In genomic region chr2:24820175-24820513, GRCh38 we compare ENCODE assay signal across 3 cellular contexts.
A peak's percentile ranks its signal among the peaks of the same experiment; 100 is the strongest.
TF ChIP-seq lines count a peak whose summit lies in the region.

No MANE protein-coding gene starts in this region.

TF ChIP-seq in SK-N-SH, 30 proteins besides CTCF, POLR2A, EP300 and RAD21:
- TF ChIP-seq POLR2AphosphoS5 (IDR thresholded peaks at IDR 0.05; ENCODE audit: low read depth, low read length) (no peak), RFX5 (IDR thresholded peaks at IDR 0.05; ENCODE audit: low read length) (no peak), SIN3A (IDR thresholded peaks at IDR 0.05; ENCODE audit: borderline replicate concordance, low read depth, low read length) (no peak), FOXM1 (IDR thresholded peaks at IDR 0.05; ENCODE audit: low read depth) (no peak)
- TF ChIP-seq, protein P1, sequence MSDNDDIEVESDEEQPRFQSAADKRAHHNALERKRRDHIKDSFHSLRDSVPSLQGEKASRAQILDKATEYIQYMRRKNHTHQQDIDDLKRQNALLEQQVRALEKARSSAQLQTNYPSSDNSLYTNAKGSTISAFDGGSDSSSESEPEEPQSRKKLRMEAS (IDR thresholded peaks at IDR 0.05; ENCODE audit: low read depth), result no peak
- TF ChIP-seq, protein P2, sequence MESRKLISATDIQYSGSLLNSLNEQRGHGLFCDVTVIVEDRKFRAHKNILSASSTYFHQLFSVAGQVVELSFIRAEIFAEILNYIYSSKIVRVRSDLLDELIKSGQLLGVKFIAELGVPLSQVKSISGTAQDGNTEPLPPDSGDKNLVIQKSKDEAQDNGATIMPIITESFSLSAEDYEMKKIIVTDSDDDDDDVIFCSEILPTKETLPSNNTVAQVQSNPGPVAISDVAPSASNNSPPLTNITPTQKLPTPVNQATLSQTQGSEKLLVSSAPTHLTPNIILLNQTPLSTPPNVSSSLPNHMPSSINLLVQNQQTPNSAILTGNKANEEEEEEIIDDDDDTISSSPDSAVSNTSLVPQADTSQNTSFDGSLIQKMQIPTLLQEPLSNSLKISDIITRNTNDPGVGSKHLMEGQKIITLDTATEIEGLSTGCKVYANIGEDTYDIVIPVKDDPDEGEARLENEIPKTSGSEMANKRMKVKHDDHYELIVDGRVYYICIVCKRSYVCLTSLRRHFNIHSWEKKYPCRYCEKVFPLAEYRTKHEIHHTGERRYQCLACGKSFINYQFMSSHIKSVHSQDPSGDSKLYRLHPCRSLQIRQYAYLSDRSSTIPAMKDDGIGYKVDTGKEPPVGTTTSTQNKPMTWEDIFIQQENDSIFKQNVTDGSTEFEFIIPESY (IDR thresholded peaks at IDR 0.05; ENCODE audit: borderline replicate concordance, low read depth), result no peak

TF ChIP-seq in SK-N-SH treated with all-trans-retinoic acid at 6 μM for 48 hours, 23 proteins besides CTCF, POLR2A, EP300 and RAD21:
- TF ChIP-seq, protein P3, sequence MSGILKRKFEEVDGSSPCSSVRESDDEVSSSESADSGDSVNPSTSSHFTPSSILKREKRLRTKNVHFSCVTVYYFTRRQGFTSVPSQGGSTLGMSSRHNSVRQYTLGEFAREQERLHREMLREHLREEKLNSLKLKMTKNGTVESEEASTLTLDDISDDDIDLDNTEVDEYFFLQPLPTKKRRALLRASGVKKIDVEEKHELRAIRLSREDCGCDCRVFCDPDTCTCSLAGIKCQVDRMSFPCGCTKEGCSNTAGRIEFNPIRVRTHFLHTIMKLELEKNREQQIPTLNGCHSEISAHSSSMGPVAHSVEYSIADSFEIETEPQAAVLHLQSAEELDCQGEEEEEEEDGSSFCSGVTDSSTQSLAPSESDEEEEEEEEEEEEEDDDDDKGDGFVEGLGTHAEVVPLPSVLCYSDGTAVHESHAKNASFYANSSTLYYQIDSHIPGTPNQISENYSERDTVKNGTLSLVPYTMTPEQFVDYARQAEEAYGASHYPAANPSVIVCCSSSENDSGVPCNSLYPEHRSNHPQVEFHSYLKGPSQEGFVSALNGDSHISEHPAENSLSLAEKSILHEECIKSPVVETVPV (CRISPR knock-in tag; IDR thresholded peaks at IDR 0.05), result no peak
- TF ChIP-seq ZNF70 (CRISPR knock-in tag; IDR thresholded peaks at IDR 0.05) (no peak), TCF4 (CRISPR knock-in tag; IDR thresholded peaks at IDR 0.05; ENCODE audit: borderline replicate concordance) (no peak), BACH2 (CRISPR knock-in tag; IDR thresholded peaks at IDR 0.05; ENCODE audit: borderline replicate concordance) (no peak), ESRRG (CRISPR knock-in tag; IDR thresholded peaks at IDR 0.05) (no peak), TSHZ2 (CRISPR knock-in tag; IDR thresholded peaks at IDR 0.05) (no peak)
- TF ChIP-seq, protein P4, sequence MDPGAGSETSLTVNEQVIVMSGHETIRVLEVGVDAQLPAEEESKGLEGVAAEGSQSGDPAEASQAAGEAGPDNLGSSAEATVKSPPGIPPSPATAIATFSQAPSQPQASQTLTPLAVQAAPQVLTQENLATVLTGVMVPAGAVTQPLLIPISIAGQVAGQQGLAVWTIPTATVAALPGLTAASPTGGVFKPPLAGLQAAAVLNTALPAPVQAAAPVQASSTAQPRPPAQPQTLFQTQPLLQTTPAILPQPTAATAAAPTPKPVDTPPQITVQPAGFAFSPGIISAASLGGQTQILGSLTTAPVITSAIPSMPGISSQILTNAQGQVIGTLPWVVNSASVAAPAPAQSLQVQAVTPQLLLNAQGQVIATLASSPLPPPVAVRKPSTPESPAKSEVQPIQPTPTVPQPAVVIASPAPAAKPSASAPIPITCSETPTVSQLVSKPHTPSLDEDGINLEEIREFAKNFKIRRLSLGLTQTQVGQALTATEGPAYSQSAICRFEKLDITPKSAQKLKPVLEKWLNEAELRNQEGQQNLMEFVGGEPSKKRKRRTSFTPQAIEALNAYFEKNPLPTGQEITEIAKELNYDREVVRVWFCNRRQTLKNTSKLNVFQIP (CRISPR knock-in tag; IDR thresholded peaks at IDR 0.05; ENCODE audit: borderline replicate concordance, low read depth), result no peak
- TF ChIP-seq, protein P5, sequence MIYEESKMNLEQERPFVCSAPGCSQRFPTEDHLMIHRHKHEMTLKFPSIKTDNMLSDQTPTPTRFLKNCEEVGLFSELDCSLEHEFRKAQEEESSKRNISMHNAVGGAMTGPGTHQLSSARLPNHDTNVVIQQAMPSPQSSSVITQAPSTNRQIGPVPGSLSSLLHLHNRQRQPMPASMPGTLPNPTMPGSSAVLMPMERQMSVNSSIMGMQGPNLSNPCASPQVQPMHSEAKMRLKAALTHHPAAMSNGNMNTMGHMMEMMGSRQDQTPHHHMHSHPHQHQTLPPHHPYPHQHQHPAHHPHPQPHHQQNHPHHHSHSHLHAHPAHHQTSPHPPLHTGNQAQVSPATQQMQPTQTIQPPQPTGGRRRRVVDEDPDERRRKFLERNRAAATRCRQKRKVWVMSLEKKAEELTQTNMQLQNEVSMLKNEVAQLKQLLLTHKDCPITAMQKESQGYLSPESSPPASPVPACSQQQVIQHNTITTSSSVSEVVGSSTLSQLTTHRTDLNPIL (CRISPR knock-in tag; IDR thresholded peaks at IDR 0.05; ENCODE audit: low read depth), result no peak

TF ChIP-seq in K562, 482 proteins besides CTCF, POLR2A, EP300 and RAD21:
- TF ChIP-seq RBM22 (IDR thresholded peaks at IDR 0.05; ENCODE audit: low read depth, low read length, poor library complexity, severe bottlenecking) (peak; percentile 19), EGR1 (conservative IDR thresholded peaks at IDR 0.05) (no peak), ZFX (CRISPR knock-in tag; IDR thresholded peaks at IDR 0.05) (no peak), POLR2AphosphoS5 (IDR thresholded peaks at IDR 0.05; ENCODE audit: control insufficient read depth, insufficient read depth, low read depth, low read length) (peak; percentile 66)
